1 cellular context compared by ENCODE assay signal in the genomic region with DNA sequence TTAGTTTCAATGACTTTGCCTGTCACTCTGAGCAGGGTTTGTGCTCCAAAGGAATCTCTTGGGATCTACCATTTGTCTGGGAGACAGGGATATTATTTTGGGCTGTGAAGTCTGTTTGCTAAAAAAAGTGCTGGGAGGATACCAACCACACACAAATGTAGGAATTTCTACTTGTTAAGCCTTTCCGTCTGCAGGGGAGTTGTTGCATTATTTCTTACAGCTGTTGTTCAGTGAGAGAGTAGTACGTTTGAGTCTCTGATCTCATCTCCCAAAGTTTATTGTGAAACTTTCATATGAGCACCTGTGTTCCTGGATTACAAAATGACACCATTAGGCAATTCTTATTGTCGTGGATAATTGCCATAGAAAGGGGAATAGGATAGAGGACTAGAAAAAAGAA.
TF ChIP-seq lines count a peak whose summit lies in the region.

No MANE protein-coding gene starts in this region.

TF ChIP-seq in H1, 55 proteins besides CTCF, POLR2A, EP300 and RAD21 (continued from another document):
- no peak for TF ChIP-seq CHD1 (IDR thresholded peaks at IDR 0.05; ENCODE audit: low read depth, low read length)
- TF ChIP-seq KDM4A (IDR thresholded peaks at IDR 0.05; ENCODE audit: low read depth, low read length, severe bottlenecking), result no peak
- TF ChIP-seq CHD2 (IDR thresholded peaks at IDR 0.05; ENCODE audit: low read length), result no peak
- no peak for TF ChIP-seq CBX5 (IDR thresholded peaks at IDR 0.05; ENCODE audit: low read depth, low read length)
- TF ChIP-seq JUND (IDR thresholded peaks at IDR 0.05; ENCODE audit: low read length), result no peak
- no peak for TF ChIP-seq RXRA (IDR thresholded peaks at IDR 0.05; ENCODE audit: insufficient read depth, low read depth, low read length)
- TF ChIP-seq NRF1 (IDR thresholded peaks at IDR 0.05; ENCODE audit: low read depth, low read length), result no peak
TF ChIP-seq in H1: peak in this region for 0.
